ENCODE assay signal across 8 cellular contexts in the genomic region with DNA sequence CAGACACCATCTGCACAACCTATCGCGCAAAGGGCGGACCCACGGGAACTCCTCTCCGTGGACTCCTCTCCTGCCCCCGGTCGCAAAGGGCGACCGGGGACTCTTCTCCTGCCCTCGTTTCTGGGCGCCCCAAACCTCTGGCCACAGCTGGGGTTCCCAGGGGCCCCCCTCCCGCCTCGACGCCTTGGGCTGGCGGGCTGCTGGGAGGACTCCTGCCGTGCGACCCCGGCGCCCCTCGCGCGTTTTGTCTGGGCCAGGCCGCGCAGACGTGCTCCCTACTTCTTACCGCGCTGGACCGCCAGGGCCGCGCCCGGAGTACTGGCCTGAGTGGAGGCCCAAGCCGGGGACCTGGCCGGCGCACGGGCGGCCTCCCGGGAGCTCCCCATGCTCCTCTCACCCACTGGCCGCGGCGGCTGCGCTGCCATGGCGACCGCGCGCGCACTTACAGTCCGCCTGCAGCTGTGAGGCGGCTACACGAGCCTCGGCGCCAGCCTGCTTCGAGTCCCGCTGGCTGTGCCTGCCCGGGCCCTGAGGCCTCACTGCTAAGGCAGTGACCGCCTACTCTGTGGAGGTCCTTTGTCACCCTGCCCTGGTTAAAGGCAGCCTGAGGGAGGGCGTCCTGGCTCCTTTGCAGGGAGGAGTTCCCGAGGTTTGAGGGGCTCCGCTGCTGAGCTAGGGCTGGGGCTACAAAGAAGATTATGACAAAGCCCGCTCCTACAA. TPM values are rescaled to one million over a fixed set of nuclear protein-coding genes. Genes with fewer than 3 reads are reported as not detected.
DNase-seq lines count a peak whose midpoint lies in the region; ATAC-seq, FAIRE-seq and TF ChIP-seq lines count a peak whose summit lies in the region.

No MANE protein-coding gene starts in this region.

- H4K91ac ChIP-seq in H1 (replicated peaks; ENCODE audit: insufficient read length, low read length), result no peak overlapping the region

- 2% methylated on average over 51 of the region's 59 CpGs; no CpG with 5 or more reads in 1 of the 2 experiments for WGBS in H1 (ENCODE audit: extremely low coverage in 1 of 2, insufficient coverage in 1 of 2, insufficient read length in 1 of 2, insufficient replicate concordance in 2 of 2, low coverage in 1 of 2, low lambda C conversion rate in 2 of 2, missing lambda C conversion rate in 1 of 2), 2 experiments
- no CpG with 5 or more reads among the region's 59 CpGs for WGBS in mesendoderm (ENCODE audit: extremely low coverage, insufficient coverage, low lambda C conversion rate)

- POLR2A ChIA-PET in activated CD4-positive, alpha-beta memory T cell treated with anti-CD3 and anti-CD28 coated beads for 36 hours (lab: Charles Lee), result interaction anchor here (0.8 to 1.7 kb wide), 3 partner anchors 39 to 48 kb away, joined by 3 to 4 read pairs (median 4); a partner anchor contains a TSS
- POLR2A ChIA-PET in H1 (lab: Charles Lee; ENCODE audit: partially characterized antibody), result interaction anchor here (0.7 to 3.8 kb wide), 2 partner anchors 39 to 48 kb away, joined by 3 to 20 read pairs; a partner anchor contains a TSS

- no peaks in the 10 kb centered on the region for H3K79me1 ChIP-seq in H1 (ENCODE audit: low read depth, low read length)
- H3K79me1 ChIP-seq in mesendoderm (ENCODE audit: low read length), result no peaks in the 10 kb centered on the region

- H3K36me3 Mint-ChIP-seq in activated CD4-positive, alpha-beta memory T cell treated with anti-CD3 and anti-CD28 coated beads for 36 hours, result no peaks in the 10 kb centered on the region

- H4K5ac ChIP-seq in H1 (ENCODE audit: insufficient read length, low read depth, low read length) (peak overlapping the region; percentile 67), mesendoderm (ENCODE audit: low read length) (no peak overlapping the region)

- intact Hi-C loops in activated CD4-positive, alpha-beta memory T cell treated with anti-CD3 and anti-CD28 coated beads for 36 hours (cut with micrococcal nuclease), result loop anchor here (1.0 to 5.0 kb wide), 3 partner anchors 154 to 545 kb away; a partner anchor contains a TSS

- H3K18ac ChIP-seq in H1 (ENCODE audit: extremely low read depth, low read length), result no peak overlapping the region; the same call in 1 of the 2 replicates
- peak overlapping the region; percentile 40 for H3K18ac ChIP-seq in mesendoderm (ENCODE audit: low read length)

- H2BK5ac ChIP-seq in H1 (ENCODE audit: low read depth, low read length) (peak overlapping the region; percentile 76; the same call in 1 of the 2 replicates), mesendoderm (ENCODE audit: low read length) (peak overlapping the region; percentile 57)

- DNase-seq in NCI-H345 (lab: John Stamatoyannopoulos, UW) (peak; percentile 55), NCI-H345 treated with DMSO at 0.1 percent for 48 hours (lab: John Stamatoyannopoulos, UW; ENCODE audit: unreplicated experiment) (no peak), NCI-H2107 (lab: John Stamatoyannopoulos, UW) (peak; percentile 77), H1 (ENCODE audit: low read depth in 1 of 2, low spot score in 2 of 2) (peak in 1 of 2 experiments; percentile 81), mesendoderm (peak; percentile 79)
- peak; percentile 67 for DNase-seq in activated CD4-positive, alpha-beta memory T cell treated with anti-CD3 and anti-CD28 coated beads for 36 hours
- DNase-seq in stimulated activated CD8-positive, alpha-beta memory T cell treated with anti-CD3 and anti-CD28 coated beads, Interleukin-12 subunit alpha, Interleukin-12 subunit beta, amount 100 ng/mL, for 1 hour (ENCODE audit: low read depth), result peak; percentile 16

- H2BK15ac ChIP-seq in H1 (ENCODE audit: low read length) (no peak overlapping the region), mesendoderm (replicated peaks; ENCODE audit: low read depth) (no peak overlapping the region)

- H3K79me2 ChIP-seq in H1 (ENCODE audit: control insufficient read depth in 1 of 2, insufficient read depth in 2 of 2, low read length in 2 of 2) (no peaks in the 10 kb centered on the region), mesendoderm (ENCODE audit: control insufficient read depth, insufficient read depth, low read length) (no peaks in the 10 kb centered on the region)

- TF ChIP-seq RAD21 in H1 (IDR thresholded peaks at IDR 0.05 in 1 of 2, conservative IDR thresholded peaks at IDR 0.05 in 1 of 2; ENCODE audit: low read depth in 2 of 2, low read length in 2 of 2), result no peak

- peak overlapping the region; percentile 75 for H3K4me3 Mint-ChIP-seq in activated CD4-positive, alpha-beta memory T cell treated with anti-CD3 and anti-CD28 coated beads for 36 hours

- peak overlapping the region; percentile 80; the same call in 1 of the 2 replicates for H2BK12ac ChIP-seq in H1 (ENCODE audit: low read depth, low read length)

- H3K4me1 ChIP-seq in H1 (replicated peaks in 1 of 4; ENCODE audit: control insufficient read depth in 3 of 4, insufficient read depth in 4 of 4, low read length in 3 of 4) (peaks cover 7 to 20% (median 10%) of the 10 kb centered on the region in 4 experiments; a peak in 6 of 7 replicates), mesendoderm (ENCODE audit: control insufficient read depth, low read depth, low read length) (no peaks in the 10 kb centered on the region)

- ATAC-seq in HG02884 (IDR thresholded peaks at IDR 0.05; ENCODE audit: unreplicated experiment), result peak; percentile 60

- peaks cover 4% of the 10 kb centered on the region; the same call in 1 of the 2 replicates for H3K23me2 ChIP-seq in H1 (ENCODE audit: low read depth, low read length)

- H4K20me1 ChIP-seq in H1 (replicated peaks in 1 of 2; ENCODE audit: control insufficient read depth in 1 of 2, insufficient read depth in 2 of 2, low read length in 2 of 2), result no peaks in the 10 kb centered on the region

- peak overlapping the region; percentile 43 for H3K27ac Mint-ChIP-seq in activated CD4-positive, alpha-beta memory T cell treated with anti-CD3 and anti-CD28 coated beads for 36 hours

- H3K27me3 ChIP-seq in H1 (replicated peaks in 1 of 4; ENCODE audit: control insufficient read depth in 3 of 4, extremely low read depth in 1 of 4, insufficient read depth in 3 of 4, low read length in 3 of 4) (peaks cover 0 to 7% (median 4%) of the 10 kb centered on the region in 4 experiments; a peak in 6 of 7 replicates), mesendoderm (ENCODE audit: insufficient read depth, low read length, poor library complexity) (no peaks in the 10 kb centered on the region)

- H3K23ac ChIP-seq in H1 (ENCODE audit: insufficient read length) (no peak overlapping the region), mesendoderm (ENCODE audit: low read length) (no peak overlapping the region)

- H4K8ac ChIP-seq in H1 (ENCODE audit: extremely low read depth, insufficient read depth, low read length) (peak overlapping the region; percentile 86), mesendoderm (ENCODE audit: low read depth, low read length) (peak overlapping the region; percentile 7)

- no peak for TF ChIP-seq CTCF in H1 (IDR thresholded peaks at IDR 0.05; ENCODE audit: control extremely low read depth in 1 of 3, insufficient read depth in 1 of 3, low read depth in 1 of 3, low read length in 3 of 3)

- no peaks in the 10 kb centered on the region; a peak in 1 of 4 replicates for H3K9me3 ChIP-seq in H1 (ENCODE audit: insufficient read depth in 2 of 2, low read depth in 1 of 2, low read length in 1 of 2)

- peak overlapping the region; percentile 88 for H2AFZ ChIP-seq in H1 (ENCODE audit: low read length)

- H3K27me3 Mint-ChIP-seq in activated CD4-positive, alpha-beta memory T cell treated with anti-CD3 and anti-CD28 coated beads for 36 hours, result no peaks in the 10 kb centered on the region

- TF ChIP-seq POLR2A in H1 (IDR thresholded peaks at IDR 0.05; ENCODE audit: control extremely low read depth in 1 of 2, low read depth in 2 of 2, low read length in 2 of 2), result no peak

- H3K4me1 Mint-ChIP-seq in activated CD4-positive, alpha-beta memory T cell treated with anti-CD3 and anti-CD28 coated beads for 36 hours (ENCODE audit: low read depth), result peaks cover 19% of the 10 kb centered on the region

- peak overlapping the region; percentile 54 to 73 (median 68) for H3K4me3 ChIP-seq in H1 (ENCODE audit: extremely low read depth in 1 of 4, insufficient read depth in 2 of 4, low read depth in 3 of 4, low read length in 4 of 4)
- H3K4me3 ChIP-seq in mesendoderm (ENCODE audit: low read length), result peak overlapping the region; percentile 55

- H3K27ac ChIP-seq in H1 (ENCODE audit: low read depth, low read length) (no peak overlapping the region), mesendoderm (ENCODE audit: low read depth, low read length) (no peak overlapping the region)

- H3K56ac ChIP-seq in H1 (replicated peaks; ENCODE audit: insufficient read length, low read depth, low read length), result peak overlapping the region; percentile 82
- H3K56ac ChIP-seq in mesendoderm (ENCODE audit: low read length), result peak overlapping the region; percentile 88

- H2AK5ac ChIP-seq in H1 (ENCODE audit: low read depth, low read length), result no peak overlapping the region
- H2AK5ac ChIP-seq in mesendoderm (ENCODE audit: low read length), result no peak overlapping the region

- FAIRE-seq in H1 (lab: Jason Lieb, UNC), result no peak

- CTCF ChIA-PET in activated CD4-positive, alpha-beta memory T cell treated with anti-CD3 and anti-CD28 coated beads for 36 hours (lab: Charles Lee), result interaction anchor here (1.2 to 1.3 kb wide), 2 partner anchors 14 to 48 kb away, joined by 3 read pairs; no protein-coding TSS in a partner anchor
- CTCF ChIA-PET in H1 (lab: Charles Lee; ENCODE audit: partially characterized antibody), result interaction anchor here (0.6 to 3.0 kb wide), 4 partner anchors 10 to 50 kb away, joined by 3 to 11 read pairs (median 4); a partner anchor contains a TSS

- no peak overlapping the region for H3K14ac ChIP-seq in H1 (ENCODE audit: insufficient read length)

- H3K9ac ChIP-seq in H1 (replicated peaks in 1 of 4; ENCODE audit: extremely low read depth in 1 of 4, low read depth in 3 of 4, low read length in 3 of 4) (peak overlapping the region; percentile 52 to 63 (median 59); a peak in 6 of 7 replicates), mesendoderm (ENCODE audit: low read length) (peak overlapping the region; percentile 75)

- peaks cover 10% of the 10 kb centered on the region for H3K9me3 Mint-ChIP-seq in activated CD4-positive, alpha-beta memory T cell treated with anti-CD3 and anti-CD28 coated beads for 36 hours

- H3K36me3 ChIP-seq in H1 (ENCODE audit: control insufficient read depth in 2 of 4, insufficient read depth in 4 of 4, low read length in 3 of 4), result no peaks in the 10 kb centered on the region
- H3K36me3 ChIP-seq in mesendoderm (ENCODE audit: control insufficient read depth, insufficient read depth, low read length), result no peaks in the 10 kb centered on the region

- peak overlapping the region; percentile 69 for H3K4ac ChIP-seq in H1 (replicated peaks; ENCODE audit: insufficient read length, low read depth, low read length)
- peak overlapping the region; percentile 66 for H3K4ac ChIP-seq in mesendoderm (ENCODE audit: low read depth, low read length)

- TF ChIP-seq EP300 in H1 (IDR thresholded peaks at IDR 0.05; ENCODE audit: borderline replicate concordance in 1 of 2, low read depth in 2 of 2, low read length in 2 of 2), result no peak

- no peak overlapping the region for H2BK20ac ChIP-seq in H1 (ENCODE audit: low read length)

- H2BK120ac ChIP-seq in H1 (replicated peaks; ENCODE audit: low read depth, low read length), result peak overlapping the region; percentile 54
- no peak overlapping the region for H2BK120ac ChIP-seq in mesendoderm (ENCODE audit: low read depth, low read length)

- peak overlapping the region; percentile 79 to 93 for H3K4me2 ChIP-seq in H1 (ENCODE audit: insufficient read depth in 1 of 2, low read depth in 2 of 2, low read length in 2 of 2)
- peak overlapping the region; percentile 67 for H3K4me2 ChIP-seq in mesendoderm (ENCODE audit: low read length)

RNA-seq across cellular contexts. Expression of a gene that starts 0.4 kb away (rescaled TPM):
- total RNA-seq in activated CD4-positive, alpha-beta memory T cell treated with anti-CD3 and anti-CD28 coated beads for 36 hours, result under 1 TPM in 1 of 2 experiments, not detected in 1; 0.14 TPM
- not detected in 2 replicates for total RNA-seq in H1 (2021; fragmentation: NEBNext Ultra II Directional; extraction: Animal tissue kit (Norgen Biotek cat#: 25700))
- polyA plus RNA-seq in H1 (2011; rRNA removed), result 0.08 and 0.14 TPM in 2 replicates
- polyA plus RNA-seq in H1 (2011; cell fraction: cytosol; rRNA removed), result 0.10 TPM
- polyA plus RNA-seq in H1 (2011; cell fraction: nucleus; rRNA removed), result 0.17 TPM
- 0.17 TPM in 1 of 4 replicates, not detected in the others for polyA plus RNA-seq in H1 (2012, experiment 1 of 2)
- polyA plus RNA-seq in H1 (2012, experiment 2 of 2), result not detected
- polyA plus RNA-seq in H1 (2013, experiment 1 of 2), result 0.04 TPM
- polyA plus RNA-seq in H1 (2013, experiment 2 of 2), result 0.07 TPM
- 0.25 TPM in 1 of 2 replicates, not detected in the other for polyA minus RNA-seq in H1 (2011; rRNA and poly(A)+ RNA removed)
- not detected for polyA minus RNA-seq in H1 (2011; cell fraction: cytosol; rRNA and poly(A)+ RNA removed)
- polyA minus RNA-seq in H1 (2011; cell fraction: nucleus; rRNA and poly(A)+ RNA removed), result not detected
- 0.11 TPM for polyA plus RNA-seq in mesendoderm (2013, experiment 1 of 2)
- polyA plus RNA-seq in mesendoderm (2013, experiment 2 of 2), result 0.06 TPM

RNA-seq across cellular contexts. Expression of a gene that starts 0.4 kb away (rescaled TPM):
- total RNA-seq in activated CD4-positive, alpha-beta memory T cell treated with anti-CD3 and anti-CD28 coated beads for 36 hours, result 1 to 10 TPM; 2.8 to 2.9 TPM
- total RNA-seq in H1 (2021; fragmentation: NEBNext Ultra II Directional; extraction: Animal tissue kit (Norgen Biotek cat#: 25700)), result 3.3 and 4.6 TPM in 2 replicates
- 3.0 and 4.1 TPM in 2 replicates for polyA plus RNA-seq in H1 (2011; rRNA removed)
- polyA plus RNA-seq in H1 (2011; cell fraction: cytosol; rRNA removed), result 4.9 TPM
- polyA plus RNA-seq in H1 (2011; cell fraction: nucleus; rRNA removed), result 3.2 TPM
- polyA plus RNA-seq in H1 (2012, experiment 1 of 2), result 3.1 to 5.3 TPM (median 3.7 TPM) in 4 replicates
- 0.83 TPM for polyA plus RNA-seq in H1 (2012, experiment 2 of 2)
- 2.7 TPM for polyA plus RNA-seq in H1 (2013, experiment 1 of 2)
- 3.0 TPM for polyA plus RNA-seq in H1 (2013, experiment 2 of 2)
- 2.1 and 5.4 TPM in 2 replicates for polyA minus RNA-seq in H1 (2011; rRNA and poly(A)+ RNA removed)
- polyA minus RNA-seq in H1 (2011; cell fraction: cytosol; rRNA and poly(A)+ RNA removed), result 3.2 TPM
- polyA minus RNA-seq in H1 (2011; cell fraction: nucleus; rRNA and poly(A)+ RNA removed), result 8.2 TPM
- polyA plus RNA-seq in mesendoderm (2013, experiment 1 of 2), result 3.0 TPM
- 3.1 TPM for polyA plus RNA-seq in mesendoderm (2013, experiment 2 of 2)

RNA-seq across cellular contexts. Expression of a gene that starts 39.1 kb away (rescaled TPM):
- 10 to 100 TPM; 12.8 to 14.0 TPM for total RNA-seq in activated CD4-positive, alpha-beta memory T cell treated with anti-CD3 and anti-CD28 coated beads for 36 hours
- total RNA-seq in H1 (2021; fragmentation: NEBNext Ultra II Directional; extraction: Animal tissue kit (Norgen Biotek cat#: 25700)), result 13.9 and 15.2 TPM in 2 replicates
- polyA plus RNA-seq in H1 (2011; rRNA removed), result 3.6 and 7.3 TPM in 2 replicates
- polyA plus RNA-seq in H1 (2011; cell fraction: cytosol; rRNA removed), result 8.8 TPM
- 6.2 TPM for polyA plus RNA-seq in H1 (2011; cell fraction: nucleus; rRNA removed)
- polyA plus RNA-seq in H1 (2012, experiment 1 of 2), result 10.1 to 14.0 TPM (median 11.3 TPM) in 4 replicates
- polyA plus RNA-seq in H1 (2012, experiment 2 of 2), result 0.71 TPM
- polyA plus RNA-seq in H1 (2013, experiment 1 of 2), result 11.6 TPM
- polyA plus RNA-seq in H1 (2013, experiment 2 of 2), result 10.1 TPM
- 18.1 and 36.8 TPM in 2 replicates for polyA minus RNA-seq in H1 (2011; rRNA and poly(A)+ RNA removed)
- 12.3 TPM for polyA minus RNA-seq in H1 (2011; cell fraction: cytosol; rRNA and poly(A)+ RNA removed)
- 19.1 TPM for polyA minus RNA-seq in H1 (2011; cell fraction: nucleus; rRNA and poly(A)+ RNA removed)
- 12.7 TPM for polyA plus RNA-seq in mesendoderm (2013, experiment 1 of 2)
- 12.4 TPM for polyA plus RNA-seq in mesendoderm (2013, experiment 2 of 2)

RNA-seq across cellular contexts. Expression of a gene that starts 42.9 kb away (rescaled TPM):
- 1 to 10 TPM in 1 of 2 experiments, under 1 TPM in 1; 0.76 to 1.0 TPM for total RNA-seq in activated CD4-positive, alpha-beta memory T cell treated with anti-CD3 and anti-CD28 coated beads for 36 hours
- total RNA-seq in H1 (2021; fragmentation: NEBNext Ultra II Directional; extraction: Animal tissue kit (Norgen Biotek cat#: 25700)), result 5.9 and 7.1 TPM in 2 replicates
- 3.0 and 3.4 TPM in 2 replicates for polyA plus RNA-seq in H1 (2011; rRNA removed)
- polyA plus RNA-seq in H1 (2011; cell fraction: cytosol; rRNA removed), result 3.7 TPM
- 2.8 TPM for polyA plus RNA-seq in H1 (2011; cell fraction: nucleus; rRNA removed)
- 4.5 to 5.9 TPM (median 4.8 TPM) in 4 replicates for polyA plus RNA-seq in H1 (2012, experiment 1 of 2)
- 1.4 TPM for polyA plus RNA-seq in H1 (2012, experiment 2 of 2)
- 3.0 TPM for polyA plus RNA-seq in H1 (2013, experiment 1 of 2)
- polyA plus RNA-seq in H1 (2013, experiment 2 of 2), result 3.0 TPM
- polyA minus RNA-seq in H1 (2011; rRNA and poly(A)+ RNA removed), result 7.5 and 9.0 TPM in 2 replicates
- 1.1 TPM for polyA minus RNA-seq in H1 (2011; cell fraction: cytosol; rRNA and poly(A)+ RNA removed)
- 6.1 TPM for polyA minus RNA-seq in H1 (2011; cell fraction: nucleus; rRNA and poly(A)+ RNA removed)
- polyA plus RNA-seq in mesendoderm (2013, experiment 1 of 2), result 4.2 TPM
- polyA plus RNA-seq in mesendoderm (2013, experiment 2 of 2), result 4.0 TPM

RNA-seq across cellular contexts. Expression of a gene that starts 47.4 kb away (rescaled TPM):
- total RNA-seq in activated CD4-positive, alpha-beta memory T cell treated with anti-CD3 and anti-CD28 coated beads for 36 hours, result 10 to 100 TPM; 11.5 to 19.2 TPM
- total RNA-seq in H1 (2021; fragmentation: NEBNext Ultra II Directional; extraction: Animal tissue kit (Norgen Biotek cat#: 25700)), result 14.0 and 17.0 TPM in 2 replicates
- 2.3 and 5.4 TPM in 2 replicates for polyA plus RNA-seq in H1 (2011; rRNA removed)
- polyA plus RNA-seq in H1 (2011; cell fraction: cytosol; rRNA removed), result 1.5 TPM
- polyA plus RNA-seq in H1 (2011; cell fraction: nucleus; rRNA removed), result 8.6 TPM
- polyA plus RNA-seq in H1 (2012, experiment 1 of 2), result 0.50 TPM in 1 of 4 replicates, not detected in the others
- polyA plus RNA-seq in H1 (2012, experiment 2 of 2), result not detected
- 0.65 TPM for polyA plus RNA-seq in H1 (2013, experiment 1 of 2)
- polyA plus RNA-seq in H1 (2013, experiment 2 of 2), result 0.87 TPM
- polyA minus RNA-seq in H1 (2011; rRNA and poly(A)+ RNA removed), result 7.1 and 10.0 TPM in 2 replicates
- 152 TPM for polyA minus RNA-seq in H1 (2011; cell fraction: cytosol; rRNA and poly(A)+ RNA removed)
- polyA minus RNA-seq in H1 (2011; cell fraction: nucleus; rRNA and poly(A)+ RNA removed), result 326 TPM
- polyA plus RNA-seq in mesendoderm (2013, experiment 1 of 2), result 0.84 TPM
- polyA plus RNA-seq in mesendoderm (2013, experiment 2 of 2), result 0.74 TPM
